In the genomic region with DNA sequence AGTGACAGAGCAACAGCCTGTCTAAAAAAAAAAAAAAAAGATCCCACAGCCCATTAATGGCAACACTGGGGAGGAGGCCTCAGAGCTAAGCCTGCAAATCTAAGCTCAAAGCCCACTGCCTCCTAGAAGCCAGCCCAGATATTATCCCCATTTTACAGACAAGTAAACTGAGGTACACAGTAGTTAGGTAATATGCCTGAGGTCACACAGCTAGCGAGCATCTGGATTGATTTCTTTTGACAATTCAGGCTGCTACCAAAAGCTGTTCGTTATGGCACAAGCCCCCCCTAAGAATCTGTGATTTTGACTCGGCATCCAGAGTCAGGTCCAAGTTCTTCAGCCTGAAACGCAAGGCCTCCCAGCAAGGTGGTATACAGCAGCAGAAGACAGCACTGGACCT, we compare ENCODE assay signal across 18 cellular contexts. TPM values are rescaled to one million over a fixed set of nuclear protein-coding genes. Genes with fewer than 3 reads are reported as not detected.
DNase-seq lines count a peak whose midpoint lies in the region; TF ChIP-seq lines count a peak whose summit lies in the region.
"Had no signal": no experiment of that assay in that cellular context is flagged by ENCODE, and none has a peak within 500 bp of the region (broad histone marks: within the 10 kb centered on the region; RNA-seq: fewer than 3 reads in every experiment).

No MANE protein-coding gene starts in this region.

- H4K20me1 ChIP-seq in PC-9 (ENCODE audit: insufficient read depth) (peaks cover 3% of the 10 kb centered on the region; the same call in 1 of the 2 replicates), neural progenitor cell (ENCODE audit: low read depth) (peaks cover 3% of the 10 kb centered on the region)

- 78 to 85% (median 83%) methylated on average over 4 of the region's 4 CpGs for WGBS in ovary, 3 donors

- H3K36me3 Mint-ChIP-seq in activated naive CD4-positive, alpha-beta T cell treated with anti-CD3 and anti-CD28 coated beads, Interleukin-2, amount 10 ng/mL, durations not matched to agents 7 days and 5 days: no peaks in the 10 kb centered on the region
- no peaks in the 10 kb centered on the region for H3K36me3 Mint-ChIP-seq in activated naive CD4-positive, alpha-beta T cell treated with anti-CD3 and anti-CD28 coated beads for 36 hours (ENCODE audit: low read depth)
- no peaks in the 10 kb centered on the region for H3K36me3 Mint-ChIP-seq in neural progenitor cell
- H3K36me3 Mint-ChIP-seq: CD8-positive, alpha-beta T cell; IgD-negative memory B cell had no signal

- peaks cover 28% of the 10 kb centered on the region for H3K4me1 ChIP-seq in PC-9 (replicated peaks; ENCODE audit: insufficient read depth)
- H3K4me1 ChIP-seq in neural progenitor cell: peaks cover 15% of the 10 kb centered on the region
- H3K4me1 ChIP-seq in ovary (ENCODE audit: insufficient read depth): no peaks in the 10 kb centered on the region
- H3K4me1 ChIP-seq: A549, HAP-1 had no signal

- no peak overlapping the region for H3K9ac ChIP-seq in neural progenitor cell
- H3K9ac ChIP-seq: GM23248 had no signal

- H3K27me3 ChIP-seq in PC-9 (ENCODE audit: insufficient read depth, low read depth) (no peaks in the 10 kb centered on the region), neural progenitor cell (peaks cover under 1% of the 10 kb centered on the region), ovary (no peaks in the 10 kb centered on the region)

- no peak for DNase-seq in activated naive CD4-positive, alpha-beta T cell treated with anti-CD3 and anti-CD28 coated beads, Interleukin-2, amount 10 ng/mL, durations not matched to agents 7 days and 5 days
- no peak for DNase-seq in activated naive CD4-positive, alpha-beta T cell treated with anti-CD3 and anti-CD28 coated beads for 36 hours
- DNase-seq in PC-9: no peak
- no peak for DNase-seq in neural progenitor cell (ENCODE audit: low spot score)
- DNase-seq in erythroblast (lab: John Stamatoyannopoulos, UW): no peak
- DNase-seq in cerebellum (ENCODE audit: low spot score): no peak
- DNase-seq in ovary: no peak
- DNase-seq: AML-193; Calu3; CD8-positive, alpha-beta T cell; GF-D8; GM23248; KG1 had no signal

- POLR2A ChIA-PET in PC-9 (lab: Charles Lee; ENCODE audit: unreplicated experiment): interaction anchor here (0.6 kb wide), 1 partner anchor 186 kb away, joined by 11 read pairs; no protein-coding TSS in a partner anchor

- H3K9me3 ChIP-seq in PC-9 (ENCODE audit: insufficient read depth, low read depth) (no peaks in the 10 kb centered on the region), neural progenitor cell (ENCODE audit: low read depth) (no peaks in the 10 kb centered on the region), ovary (no peaks in the 10 kb centered on the region)
- H3K9me3 ChIP-seq: A549, HAP-1 had no signal

- CTCF ChIA-PET in activated naive CD4-positive, alpha-beta T cell treated with anti-CD3 and anti-CD28 coated beads, Interleukin-2, amount 10 ng/mL, durations not matched to agents 7 days and 5 days (lab: Charles Lee): no interaction called here
- CTCF ChIA-PET in activated naive CD4-positive, alpha-beta T cell treated with anti-CD3 and anti-CD28 coated beads for 36 hours (lab: Charles Lee): interaction anchor here (0.6 kb wide), 1 partner anchor 80 kb away, joined by 3 read pairs; no protein-coding TSS in a partner anchor
- CTCF ChIA-PET in PC-9 (lab: Charles Lee): interaction anchor here (0.6 kb wide), 1 partner anchor 18 kb away, joined by 3 read pairs; no protein-coding TSS in a partner anchor

- H2AFZ ChIP-seq in PC-9 (no peak overlapping the region), neural progenitor cell (replicated peaks) (no peak overlapping the region)
- H2AFZ ChIP-seq: GM23248 had no signal

- H3K9me3 Mint-ChIP-seq in activated naive CD4-positive, alpha-beta T cell treated with anti-CD3 and anti-CD28 coated beads, Interleukin-2, amount 10 ng/mL, durations not matched to agents 7 days and 5 days: no peaks in the 10 kb centered on the region
- no peaks in the 10 kb centered on the region for H3K9me3 Mint-ChIP-seq in activated naive CD4-positive, alpha-beta T cell treated with anti-CD3 and anti-CD28 coated beads for 36 hours
- H3K9me3 Mint-ChIP-seq in neural progenitor cell: no peaks in the 10 kb centered on the region
- H3K9me3 Mint-ChIP-seq: CD8-positive, alpha-beta T cell; IgD-negative memory B cell had no signal

- H3K4me3 ChIP-seq in PC-9 (peak overlapping the region; percentile 22; the same call in 1 of the 2 replicates), neural progenitor cell (no peak overlapping the region), ovary (no peak overlapping the region)
- H3K4me3 ChIP-seq: A549, GM23248, HAP-1 had no signal

- peak overlapping the region; percentile 52 for H3K27ac Mint-ChIP-seq in activated naive CD4-positive, alpha-beta T cell treated with anti-CD3 and anti-CD28 coated beads, Interleukin-2, amount 10 ng/mL, durations not matched to agents 7 days and 5 days
- no peak overlapping the region for H3K27ac Mint-ChIP-seq in activated naive CD4-positive, alpha-beta T cell treated with anti-CD3 and anti-CD28 coated beads for 36 hours
- H3K27ac Mint-ChIP-seq in neural progenitor cell: no peak overlapping the region
- H3K27ac Mint-ChIP-seq: CD8-positive, alpha-beta T cell; IgD-negative memory B cell had no signal

- peaks cover 96% of the 10 kb centered on the region for H3K27me3 Mint-ChIP-seq in activated naive CD4-positive, alpha-beta T cell treated with anti-CD3 and anti-CD28 coated beads, Interleukin-2, amount 10 ng/mL, durations not matched to agents 7 days and 5 days
- H3K27me3 Mint-ChIP-seq in activated naive CD4-positive, alpha-beta T cell treated with anti-CD3 and anti-CD28 coated beads for 36 hours (ENCODE audit: low read depth): peaks cover 34% of the 10 kb centered on the region
- H3K27me3 Mint-ChIP-seq in neural progenitor cell (ENCODE audit: insufficient read depth, low read depth): peaks cover 22% of the 10 kb centered on the region

- no peak for TF ChIP-seq CTCF in PC-9 (conservative IDR thresholded peaks at IDR 0.05)
- no peak for TF ChIP-seq CTCF in neural progenitor cell (IDR thresholded peaks at IDR 0.05)
- no peak for TF ChIP-seq CTCF in ovary (IDR thresholded peaks at IDR 0.05)

- intact Hi-C loops in activated naive CD4-positive, alpha-beta T cell treated with anti-CD3 and anti-CD28 coated beads for 36 hours (cut with micrococcal nuclease): no loop called here
- intact Hi-C loops in PC-9 (cut with micrococcal nuclease; ENCODE audit: unreplicated experiment): loop anchor here (2.0 kb wide), 1 partner anchor 43 kb away; no protein-coding TSS in a partner anchor
- intact Hi-C loops in ovary (cut with DNase I): no loop called here

- H3K27ac ChIP-seq in PC-9 (peak overlapping the region; percentile 72), neural progenitor cell (no peak overlapping the region), ovary (no peak overlapping the region)
- H3K27ac ChIP-seq: 22Rv1, A549, GM23248, HL-60 had no signal

- H3K9me2 ChIP-seq in PC-9 (ENCODE audit: insufficient read depth): no peaks in the 10 kb centered on the region

- H3K79me2 ChIP-seq in PC-9 (ENCODE audit: low read depth): peaks cover 38% of the 10 kb centered on the region
- H3K79me2 ChIP-seq in neural progenitor cell (ENCODE audit: low read depth): no peaks in the 10 kb centered on the region

- H3K4me3 Mint-ChIP-seq in activated naive CD4-positive, alpha-beta T cell treated with anti-CD3 and anti-CD28 coated beads, Interleukin-2, amount 10 ng/mL, durations not matched to agents 7 days and 5 days: no peak overlapping the region
- no peak overlapping the region for H3K4me3 Mint-ChIP-seq in activated naive CD4-positive, alpha-beta T cell treated with anti-CD3 and anti-CD28 coated beads for 36 hours
- H3K4me3 Mint-ChIP-seq in neural progenitor cell: peak overlapping the region; percentile 13
- H3K4me3 Mint-ChIP-seq: CD8-positive, alpha-beta T cell had no signal

- TF ChIP-seq POLR2A in erythroblast (IDR thresholded peaks at IDR 0.05; ENCODE audit: low read length) (no peak), ovary (IDR thresholded peaks at IDR 0.05) (no peak)

- no TSS peak for BruUV-seq in PC-9 (replicated peaks; lab: Mats Ljungman, UMichigan)

- H3K4me2 ChIP-seq in PC-9: peak overlapping the region; percentile 70
- no peak overlapping the region for H3K4me2 ChIP-seq in neural progenitor cell
- H3K4me2 ChIP-seq: A549 had no signal

- peaks cover 46% of the 10 kb centered on the region for H3F3A ChIP-seq in PC-9 (ENCODE audit: insufficient read depth, low read depth)
- peaks cover 12% of the 10 kb centered on the region for H3F3A ChIP-seq in neural progenitor cell (ENCODE audit: low read depth)

- TF ChIP-seq EP300 in ovary (IDR thresholded peaks at IDR 0.05): no peak

- no peaks in the 10 kb centered on the region for H3K36me3 ChIP-seq in PC-9 (ENCODE audit: low read depth)
- no peaks in the 10 kb centered on the region for H3K36me3 ChIP-seq in neural progenitor cell
- no peaks in the 10 kb centered on the region for H3K36me3 ChIP-seq in ovary
- H3K36me3 ChIP-seq: HAP-1 had no signal

- peaks cover 33% of the 10 kb centered on the region for H3K4me1 Mint-ChIP-seq in activated naive CD4-positive, alpha-beta T cell treated with anti-CD3 and anti-CD28 coated beads, Interleukin-2, amount 10 ng/mL, durations not matched to agents 7 days and 5 days
- peaks cover 27% of the 10 kb centered on the region for H3K4me1 Mint-ChIP-seq in activated naive CD4-positive, alpha-beta T cell treated with anti-CD3 and anti-CD28 coated beads for 36 hours (ENCODE audit: low read depth)
- H3K4me1 Mint-ChIP-seq in neural progenitor cell: peaks cover 35% of the 10 kb centered on the region

RNA-seq across cellular contexts. Expression of a gene that starts 13.7 kb away (rescaled TPM):
- under 1 TPM; 0.57 to 0.79 TPM for total RNA-seq in activated naive CD4-positive, alpha-beta T cell treated with anti-CD3 and anti-CD28 coated beads for 36 hours
- total RNA-seq in PC-9 (2021) (30.8 and 36.6 TPM in 2 replicates), neural progenitor cell (ENCODE audit: low replicate concordance) (0.82 and 1.1 TPM in 2 replicates), cerebellum (5.7 TPM), ovary (under 1 TPM in 2 of 7 donors, not detected in 5; 0.02 to 0.03 TPM)
- polyA plus RNA-seq in ovary: under 1 TPM; 0.01 to 0.05 TPM
- total RNA-seq: CD8-positive, alpha-beta T cell had no signal
- polyA plus RNA-seq: IgD-negative memory B cell had no signal
